In genomic region chr19:43936219-43936618, GRCh38 we compare ENCODE assay signal across 11 cellular contexts. TPM values are rescaled to one million over a fixed set of nuclear protein-coding genes. Genes with fewer than 3 reads are reported as not detected.
DNase-seq lines count a peak whose midpoint lies in the region; ATAC-seq and TF ChIP-seq lines count a peak whose summit lies in the region.
"Had no signal": no experiment of that assay in that cellular context is flagged by ENCODE, and none has a peak within 500 bp of the region (broad histone marks: within the 10 kb centered on the region; RNA-seq: fewer than 3 reads in every experiment).

No MANE protein-coding gene starts in this region.

- peaks cover 6% of the 10 kb centered on the region; the same call in 1 of the 2 replicates for H3K36me3 ChIP-seq in KMS-11 (ENCODE audit: insufficient read depth)
- peaks cover 8% of the 10 kb centered on the region; the same call in 1 of the 2 replicates for H3K36me3 ChIP-seq in PC-3 (ENCODE audit: low read depth, low read length)

- H3K79me2 ChIP-seq in KMS-11 (ENCODE audit: insufficient read depth, low read depth) (no peaks in the 10 kb centered on the region), PC-3 (ENCODE audit: low read length) (no peaks in the 10 kb centered on the region; the same call in 1 of the 2 replicates)

- H3K9ac ChIP-seq in KMS-11 (no peak overlapping the region), PC-3 (ENCODE audit: low read length) (no peak overlapping the region)

- no peaks in the 10 kb centered on the region for H3K27me3 Mint-ChIP-seq in Calu3 (ENCODE audit: unreplicated experiment)
- peaks cover 21% of the 10 kb centered on the region for H3K27me3 Mint-ChIP-seq in brain
- peaks cover 22% of the 10 kb centered on the region for H3K27me3 Mint-ChIP-seq in neural crest cell (ENCODE audit: low read depth)
- H3K27me3 Mint-ChIP-seq: stimulated activated naive CD8-positive, alpha-beta T cell treated with anti-CD3 and anti-CD28 coated beads, Interleukin-15, Interleukin-2, amounts not matched to agents 100 ng/mL and 50 ng/mL, for 24 hours had no signal

- POLR2A ChIA-PET in PC-3 (lab: Charles Lee; ENCODE audit: unreplicated experiment) = no interaction called here

- peak overlapping the region; percentile 92 for H3K4me3 Mint-ChIP-seq in Calu3 (ENCODE audit: low read depth, unreplicated experiment)
- H3K4me3 Mint-ChIP-seq in brain = peak overlapping the region; percentile 97 to 99 (median 99)
- peak overlapping the region; percentile 100 for H3K4me3 Mint-ChIP-seq in neural crest cell

- no TSS peak for BruUV-seq in Calu3 (replicated peaks; lab: Mats Ljungman, UMichigan)
- no TSS peak for BruUV-seq in PC-3 (replicated peaks; lab: Mats Ljungman, UMichigan)

- H3K27me3 ChIP-seq in KMS-11 (ENCODE audit: insufficient read depth, low read depth) (no peaks in the 10 kb centered on the region), PC-3 (ENCODE audit: low read length) (no peaks in the 10 kb centered on the region)

- CTCF ChIA-PET in Calu3 (lab: Charles Lee) = interaction anchor here (0.5 to 1.2 kb wide), 3 partner anchors 35 to 200 kb away, joined by 3 to 8 read pairs (median 4); no protein-coding TSS in a partner anchor
- CTCF ChIA-PET in PC-3 (lab: Charles Lee) = no interaction called here

- H3K9me3 Mint-ChIP-seq in Calu3 (ENCODE audit: low read depth, unreplicated experiment) (peaks cover 3% of the 10 kb centered on the region), brain (peaks cover 0 to 9% (median 5%) of the 10 kb centered on the region in 5 experiments), neural crest cell (peaks cover 10% of the 10 kb centered on the region)

- H3K4me2 ChIP-seq in KMS-11 = no peak overlapping the region
- no peak overlapping the region for H3K4me2 ChIP-seq in PC-3 (ENCODE audit: low read length)

- H3K9me3 ChIP-seq in PC-3 (ENCODE audit: low read length) = 0 out of 2 replicates have a peak, but pooled peaks cover 5% of the 10 kb centered on the region

- peaks cover 5% of the 10 kb centered on the region for H3K4me1 ChIP-seq in KMS-11 (ENCODE audit: low read depth, poor library complexity, severe bottlenecking)
- H3K4me1 ChIP-seq in PC-3 (ENCODE audit: insufficient read depth, low read length) = peaks cover 7% of the 10 kb centered on the region; the same call in 1 of the 2 replicates

- intact Hi-C loops in Calu3 (cut with micrococcal nuclease; ENCODE audit: unreplicated experiment) = loop anchor here (10.0 kb wide), 1 partner anchor 111 kb away; the partner anchor contains the start of gene ZNF283
- intact Hi-C loops in PC-3 (cut with micrococcal nuclease) = no loop called here

- no peak for ATAC-seq in PC-3
- ATAC-seq: activated naive CD4-positive, alpha-beta T cell treated with anti-CD3 and anti-CD28 coated beads, Interleukin-2, amount 50 U/mL, for 72 hours had no signal

- H3K27ac Mint-ChIP-seq in Calu3 (ENCODE audit: unreplicated experiment) (no peak overlapping the region), brain (peak overlapping the region in 1 of 5 experiments; percentile 99), neural crest cell (ENCODE audit: unreplicated experiment) (no peak overlapping the region)
- H3K27ac Mint-ChIP-seq: stimulated activated naive CD8-positive, alpha-beta T cell treated with anti-CD3 and anti-CD28 coated beads, Interleukin-15, Interleukin-2, amounts not matched to agents 100 ng/mL and 50 ng/mL, for 24 hours had no signal

- TF ChIP-seq CTCF in Calu3 (IDR thresholded peaks at IDR 0.05; ENCODE audit: unreplicated experiment) = no peak
- no peak for TF ChIP-seq CTCF in KMS-11 (conservative IDR thresholded peaks at IDR 0.05; ENCODE audit: low read depth, low read length)
- TF ChIP-seq CTCF in brain (conservative IDR thresholded peaks at IDR 0.05) = no peak
- no peak for TF ChIP-seq CTCF in neural crest cell (conservative IDR thresholded peaks at IDR 0.05)
- TF ChIP-seq CTCF in PC-3 (conservative IDR thresholded peaks at IDR 0.05; ENCODE audit: low read depth, low read length) = no peak

- H3K9me2 ChIP-seq in PC-3 (replicated peaks; ENCODE audit: low read length) = no peaks in the 10 kb centered on the region

- H3F3A ChIP-seq in PC-3 (ENCODE audit: low read length, unreplicated experiment) = no peaks in the 10 kb centered on the region

- H3K4me3 ChIP-seq in KMS-11 (IDR thresholded peaks at IDR 0.05; ENCODE audit: insufficient read depth, low read depth, low read length) (no peak overlapping the region), PC-3 (ENCODE audit: low read length) (no peak overlapping the region)

- H3K36me3 Mint-ChIP-seq in Calu3 (ENCODE audit: insufficient read depth, unreplicated experiment) (peaks cover 24% of the 10 kb centered on the region), brain (peaks cover 30% of the 10 kb centered on the region), neural crest cell (ENCODE audit: low read depth) (peaks cover 26% of the 10 kb centered on the region)

- H3K27ac ChIP-seq in KMS-11 (no peak overlapping the region), PC-3 (ENCODE audit: low read length) (no peak overlapping the region)

- H3K4me1 Mint-ChIP-seq in Calu3 (ENCODE audit: low read depth, unreplicated experiment) (peaks cover 19% of the 10 kb centered on the region), brain (peaks cover 38% of the 10 kb centered on the region), neural crest cell (peaks cover 15% of the 10 kb centered on the region)

- H4K20me1 ChIP-seq in KMS-11 (ENCODE audit: insufficient read depth) (no peaks in the 10 kb centered on the region), PC-3 (ENCODE audit: low read length) (no peaks in the 10 kb centered on the region)

- DNase-seq in Calu3 = no peak
- no peak for DNase-seq in neural crest cell (ENCODE audit: low read depth, low spot score)
- no peak for DNase-seq in NK-92 treated with Interleukin-12 subunit alpha and Interleukin-12 subunit beta, amount 100 ng/mL, for 24 hours (lab: John Stamatoyannopoulos, UW)
- no peak for DNase-seq in PC-3
- DNase-seq in superior temporal gyrus (ENCODE audit: extremely low spot score) = no peak
- DNase-seq: kidney glomerular epithelial cell, RPMI8226 had no signal

- H2AFZ ChIP-seq in KMS-11 (ENCODE audit: low read depth) (peak overlapping the region; percentile 98; the same call in 1 of the 2 replicates), PC-3 (ENCODE audit: low read length) (no peak overlapping the region)

RNA-seq across cellular contexts. Expression of gene ZNF45, which starts 1.1 kb away (rescaled TPM):
- 14.9 and 20.3 TPM in 2 replicates for total RNA-seq in Calu3 (2022)
- polyA plus RNA-seq in brain (ENCODE audit: insufficient read depth, low read depth, low replicate concordance) = 3.6 TPM
- 21.6 and 22.9 TPM in 2 replicates for total RNA-seq in neural crest cell
- total RNA-seq in PC-3 (2014; rRNA removed) = 5.8 and 7.8 TPM in 2 replicates

RNA-seq across cellular contexts. Expression of gene ZNF221, which starts 14.8 kb away (rescaled TPM):
- total RNA-seq in Calu3 (2022) (6.3 and 8.3 TPM in 2 replicates), neural crest cell (11.6 and 14.3 TPM in 2 replicates), PC-3 (2014; rRNA removed) (0.55 and 2.1 TPM in 2 replicates)
- 0.66 TPM for polyA plus RNA-seq in brain (ENCODE audit: insufficient read depth, low read depth, low replicate concordance)

RNA-seq across cellular contexts. Expression of gene ZNF155, which starts 47.8 kb away (rescaled TPM):
- total RNA-seq in Calu3 (2022) = 6.8 and 6.9 TPM in 2 replicates
- 2.9 TPM for polyA plus RNA-seq in brain (ENCODE audit: insufficient read depth, low read depth, low replicate concordance)
- 8.8 and 11.9 TPM in 2 replicates for total RNA-seq in neural crest cell
- total RNA-seq in PC-3 (2014; rRNA removed) = 3.1 and 4.4 TPM in 2 replicates

RNA-seq across cellular contexts. Expression of gene ZNF404, which starts 52.5 kb away (rescaled TPM):
- 4.4 and 4.6 TPM in 2 replicates for total RNA-seq in Calu3 (2022)
- polyA plus RNA-seq in brain (ENCODE audit: insufficient read depth, low read depth, low replicate concordance) = 0.63 TPM
- total RNA-seq in neural crest cell = 3.5 and 3.8 TPM in 2 replicates
- 0.46 TPM in 1 of 2 replicates, not detected in the other for total RNA-seq in PC-3 (2014; rRNA removed)
